ENCODE assay signal across 1 cellular context in the genomic region with DNA sequence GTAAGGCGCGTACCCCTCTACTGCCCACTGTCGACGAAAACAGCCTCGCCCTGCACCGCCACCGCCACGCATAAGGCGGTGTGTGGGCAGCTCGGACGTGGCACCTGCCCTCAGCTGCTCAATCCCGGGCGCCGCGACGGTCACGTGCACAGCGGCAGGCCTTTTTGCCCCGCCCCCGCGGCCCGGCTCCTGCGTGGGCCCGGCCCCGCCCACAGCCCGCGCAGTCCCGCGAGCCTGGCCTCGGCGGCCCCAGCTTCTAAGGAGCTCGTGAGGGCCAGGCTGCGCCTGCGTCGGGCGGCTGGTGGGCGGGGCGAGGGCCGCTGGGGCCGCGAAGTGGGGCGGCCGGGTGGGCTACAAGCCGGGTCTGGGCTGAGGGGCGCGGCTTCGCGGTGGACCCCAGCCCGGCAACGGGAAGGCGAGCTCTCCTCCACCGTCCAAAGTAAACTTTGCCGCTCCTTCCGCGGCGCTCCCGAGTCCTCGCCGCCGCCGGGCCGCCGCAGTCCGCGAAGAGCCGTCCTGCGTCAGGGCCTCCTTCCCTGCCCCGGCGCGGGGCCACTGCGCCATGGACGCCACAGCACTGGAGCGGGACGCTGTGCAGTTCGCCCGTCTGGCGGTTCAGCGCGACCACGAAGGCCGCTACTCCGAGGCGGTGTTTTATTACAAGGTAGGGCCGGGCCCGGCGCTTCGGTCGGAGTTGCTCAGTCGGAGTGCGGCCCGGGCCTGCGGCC.
TF ChIP-seq lines count a peak whose summit lies in the region.

A gene (plus strand): TSS at position 313 of the 728 bp plus-strand sequence. CDS start 250 bp downstream, at position 563.

TF ChIP-seq in HepG2, 621 proteins besides CTCF, POLR2A, EP300 and RAD21 (continued from another document and continues in another):
- TF ChIP-seq, protein P1, sequence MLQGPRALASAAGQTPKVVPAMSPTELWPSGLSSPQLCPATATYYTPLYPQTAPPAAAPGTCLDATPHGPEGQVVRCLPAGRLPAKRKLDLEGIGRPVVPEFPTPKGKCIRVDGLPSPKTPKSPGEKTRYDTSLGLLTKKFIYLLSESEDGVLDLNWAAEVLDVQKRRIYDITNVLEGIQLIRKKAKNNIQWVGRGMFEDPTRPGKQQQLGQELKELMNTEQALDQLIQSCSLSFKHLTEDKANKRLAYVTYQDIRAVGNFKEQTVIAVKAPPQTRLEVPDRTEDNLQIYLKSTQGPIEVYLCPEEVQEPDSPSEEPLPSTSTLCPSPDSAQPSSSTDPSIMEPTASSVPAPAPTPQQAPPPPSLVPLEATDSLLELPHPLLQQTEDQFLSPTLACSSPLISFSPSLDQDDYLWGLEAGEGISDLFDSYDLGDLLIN (CRISPR knock-in tag; IDR thresholded peaks at IDR 0.05; ENCODE audit: borderline replicate concordance): no peak
- TF ChIP-seq ZNF660 (CRISPR knock-in tag; IDR thresholded peaks at IDR 0.05; ENCODE audit: borderline replicate concordance, low read depth): no peak
- peak; percentile 97 for TF ChIP-seq ZFY (CRISPR knock-in tag; IDR thresholded peaks at IDR 0.05)
- TF ChIP-seq, protein P2, sequence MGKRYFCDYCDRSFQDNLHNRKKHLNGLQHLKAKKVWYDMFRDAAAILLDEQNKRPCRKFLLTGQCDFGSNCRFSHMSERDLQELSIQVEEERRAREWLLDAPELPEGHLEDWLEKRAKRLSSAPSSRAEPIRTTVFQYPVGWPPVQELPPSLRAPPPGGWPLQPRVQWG (CRISPR knock-in tag; IDR thresholded peaks at IDR 0.05; ENCODE audit: borderline replicate concordance, low read depth): no peak
- 0 out of 2 replicates have a peak, but pooled peaks have one; percentile 13 for TF ChIP-seq NFKBIZ (CRISPR knock-in tag; IDR thresholded peaks at IDR 0.05)
- TF ChIP-seq, protein P3, sequence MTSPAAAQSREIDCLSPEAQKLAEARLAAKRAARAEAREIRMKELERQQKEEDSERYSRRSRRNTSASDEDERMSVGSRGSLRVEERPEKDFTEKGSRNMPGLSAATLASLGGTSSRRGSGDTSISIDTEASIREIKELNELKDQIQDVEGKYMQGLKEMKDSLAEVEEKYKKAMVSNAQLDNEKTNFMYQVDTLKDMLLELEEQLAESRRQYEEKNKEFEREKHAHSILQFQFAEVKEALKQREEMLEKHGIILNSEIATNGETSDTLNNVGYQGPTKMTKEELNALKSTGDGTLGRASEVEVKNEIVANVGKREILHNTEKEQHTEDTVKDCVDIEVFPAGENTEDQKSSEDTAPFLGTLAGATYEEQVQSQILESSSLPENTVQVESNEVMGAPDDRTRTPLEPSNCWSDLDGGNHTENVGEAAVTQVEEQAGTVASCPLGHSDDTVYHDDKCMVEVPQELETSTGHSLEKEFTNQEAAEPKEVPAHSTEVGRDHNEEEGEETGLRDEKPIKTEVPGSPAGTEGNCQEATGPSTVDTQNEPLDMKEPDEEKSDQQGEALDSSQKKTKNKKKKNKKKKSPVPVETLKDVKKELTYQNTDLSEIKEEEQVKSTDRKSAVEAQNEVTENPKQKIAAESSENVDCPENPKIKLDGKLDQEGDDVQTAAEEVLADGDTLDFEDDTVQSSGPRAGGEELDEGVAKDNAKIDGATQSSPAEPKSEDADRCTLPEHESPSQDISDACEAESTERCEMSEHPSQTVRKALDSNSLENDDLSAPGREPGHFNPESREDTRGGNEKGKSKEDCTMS (CRISPR knock-in tag; conservative IDR thresholded peaks at IDR 0.05): no peak
- no peak for TF ChIP-seq SMC3 (IDR thresholded peaks at IDR 0.05; ENCODE audit: low read length)
- TF ChIP-seq ZNF577 (CRISPR knock-in tag; IDR thresholded peaks at IDR 0.05; ENCODE audit: borderline replicate concordance, low read depth): no peak
- TF ChIP-seq, protein P4, sequence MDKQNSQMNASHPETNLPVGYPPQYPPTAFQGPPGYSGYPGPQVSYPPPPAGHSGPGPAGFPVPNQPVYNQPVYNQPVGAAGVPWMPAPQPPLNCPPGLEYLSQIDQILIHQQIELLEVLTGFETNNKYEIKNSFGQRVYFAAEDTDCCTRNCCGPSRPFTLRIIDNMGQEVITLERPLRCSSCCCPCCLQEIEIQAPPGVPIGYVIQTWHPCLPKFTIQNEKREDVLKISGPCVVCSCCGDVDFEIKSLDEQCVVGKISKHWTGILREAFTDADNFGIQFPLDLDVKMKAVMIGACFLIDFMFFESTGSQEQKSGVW (CRISPR knock-in tag; IDR thresholded peaks at IDR 0.05; ENCODE audit: borderline replicate concordance): no peak
- TF ChIP-seq, protein P5, sequence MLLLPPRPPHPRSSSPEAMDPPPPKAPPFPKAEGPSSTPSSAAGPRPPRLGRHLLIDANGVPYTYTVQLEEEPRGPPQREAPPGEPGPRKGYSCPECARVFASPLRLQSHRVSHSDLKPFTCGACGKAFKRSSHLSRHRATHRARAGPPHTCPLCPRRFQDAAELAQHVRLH (CRISPR knock-in tag; IDR thresholded peaks at IDR 0.05; ENCODE audit: borderline replicate concordance, low read depth): peak; percentile 72
- TF ChIP-seq POGZ (CRISPR knock-in tag; IDR thresholded peaks at IDR 0.05): peak; percentile 62
- no peak for TF ChIP-seq ZKSCAN5 (CRISPR knock-in tag; IDR thresholded peaks at IDR 0.05)
- peak; percentile 64; the same call in 1 of the 2 replicates for TF ChIP-seq IRX3 (CRISPR knock-in tag; IDR thresholded peaks at IDR 0.05; ENCODE audit: borderline replicate concordance, low read depth)
- TF ChIP-seq LCORL (IDR thresholded peaks at IDR 0.05): no peak
- 0 out of 2 replicates have a peak, but pooled peaks have one; percentile 33 for TF ChIP-seq LCORL (CRISPR knock-in tag; IDR thresholded peaks at IDR 0.05)
- TF ChIP-seq TAF15 (IDR thresholded peaks at IDR 0.05; ENCODE audit: low read depth, low read length, poor library complexity, severe bottlenecking): no peak
- TF ChIP-seq ZNF878 (CRISPR knock-in tag; IDR thresholded peaks at IDR 0.05): no peak
- no peak for TF ChIP-seq BRCA1 (CRISPR knock-in tag; IDR thresholded peaks at IDR 0.05)
- TF ChIP-seq, protein P6, sequence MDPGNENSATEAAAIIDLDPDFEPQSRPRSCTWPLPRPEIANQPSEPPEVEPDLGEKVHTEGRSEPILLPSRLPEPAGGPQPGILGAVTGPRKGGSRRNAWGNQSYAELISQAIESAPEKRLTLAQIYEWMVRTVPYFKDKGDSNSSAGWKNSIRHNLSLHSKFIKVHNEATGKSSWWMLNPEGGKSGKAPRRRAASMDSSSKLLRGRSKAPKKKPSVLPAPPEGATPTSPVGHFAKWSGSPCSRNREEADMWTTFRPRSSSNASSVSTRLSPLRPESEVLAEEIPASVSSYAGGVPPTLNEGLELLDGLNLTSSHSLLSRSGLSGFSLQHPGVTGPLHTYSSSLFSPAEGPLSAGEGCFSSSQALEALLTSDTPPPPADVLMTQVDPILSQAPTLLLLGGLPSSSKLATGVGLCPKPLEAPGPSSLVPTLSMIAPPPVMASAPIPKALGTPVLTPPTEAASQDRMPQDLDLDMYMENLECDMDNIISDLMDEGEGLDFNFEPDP (CRISPR knock-in tag; conservative IDR thresholded peaks at IDR 0.05): peak; percentile 87; the same call in 1 of the 2 replicates
- TF ChIP-seq, protein P7, sequence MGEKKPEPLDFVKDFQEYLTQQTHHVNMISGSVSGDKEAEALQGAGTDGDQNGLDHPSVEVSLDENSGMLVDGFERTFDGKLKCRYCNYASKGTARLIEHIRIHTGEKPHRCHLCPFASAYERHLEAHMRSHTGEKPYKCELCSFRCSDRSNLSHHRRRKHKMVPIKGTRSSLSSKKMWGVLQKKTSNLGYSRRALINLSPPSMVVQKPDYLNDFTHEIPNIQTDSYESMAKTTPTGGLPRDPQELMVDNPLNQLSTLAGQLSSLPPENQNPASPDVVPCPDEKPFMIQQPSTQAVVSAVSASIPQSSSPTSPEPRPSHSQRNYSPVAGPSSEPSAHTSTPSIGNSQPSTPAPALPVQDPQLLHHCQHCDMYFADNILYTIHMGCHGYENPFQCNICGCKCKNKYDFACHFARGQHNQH (CRISPR knock-in tag; IDR thresholded peaks at IDR 0.05): no peak; the same call in 1 of the 2 replicates
- TF ChIP-seq ZNF263 (CRISPR knock-in tag; IDR thresholded peaks at IDR 0.05): no peak; the same call in 1 of the 2 replicates
- peak; percentile 44; the same call in 1 of the 2 replicates for TF ChIP-seq NR2C2 (CRISPR knock-in tag; IDR thresholded peaks at IDR 0.05; ENCODE audit: borderline replicate concordance)
- no peak for TF ChIP-seq POLR2AphosphoS2 (IDR thresholded peaks at IDR 0.05; ENCODE audit: low read depth, low read length)
- TF ChIP-seq PHF21A (CRISPR knock-in tag; IDR thresholded peaks at IDR 0.05): no peak
- no peak for TF ChIP-seq SMAD1 (CRISPR knock-in tag; IDR thresholded peaks at IDR 0.05; ENCODE audit: borderline replicate concordance, low read depth)
- TF ChIP-seq, protein P8, sequence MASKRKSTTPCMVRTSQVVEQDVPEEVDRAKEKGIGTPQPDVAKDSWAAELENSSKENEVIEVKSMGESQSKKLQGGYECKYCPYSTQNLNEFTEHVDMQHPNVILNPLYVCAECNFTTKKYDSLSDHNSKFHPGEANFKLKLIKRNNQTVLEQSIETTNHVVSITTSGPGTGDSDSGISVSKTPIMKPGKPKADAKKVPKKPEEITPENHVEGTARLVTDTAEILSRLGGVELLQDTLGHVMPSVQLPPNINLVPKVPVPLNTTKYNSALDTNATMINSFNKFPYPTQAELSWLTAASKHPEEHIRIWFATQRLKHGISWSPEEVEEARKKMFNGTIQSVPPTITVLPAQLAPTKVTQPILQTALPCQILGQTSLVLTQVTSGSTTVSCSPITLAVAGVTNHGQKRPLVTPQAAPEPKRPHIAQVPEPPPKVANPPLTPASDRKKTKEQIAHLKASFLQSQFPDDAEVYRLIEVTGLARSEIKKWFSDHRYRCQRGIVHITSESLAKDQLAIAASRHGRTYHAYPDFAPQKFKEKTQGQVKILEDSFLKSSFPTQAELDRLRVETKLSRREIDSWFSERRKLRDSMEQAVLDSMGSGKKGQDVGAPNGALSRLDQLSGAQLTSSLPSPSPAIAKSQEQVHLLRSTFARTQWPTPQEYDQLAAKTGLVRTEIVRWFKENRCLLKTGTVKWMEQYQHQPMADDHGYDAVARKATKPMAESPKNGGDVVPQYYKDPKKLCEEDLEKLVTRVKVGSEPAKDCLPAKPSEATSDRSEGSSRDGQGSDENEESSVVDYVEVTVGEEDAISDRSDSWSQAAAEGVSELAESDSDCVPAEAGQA (IDR thresholded peaks at IDR 0.05; ENCODE audit: low read depth): no peak
- TF ChIP-seq, protein P8 (CRISPR knock-in tag; IDR thresholded peaks at IDR 0.05; ENCODE audit: borderline replicate concordance): no peak; the same call in 1 of the 2 replicates
- no peak for TF ChIP-seq RFX5 (IDR thresholded peaks at IDR 0.05; ENCODE audit: low read depth, low read length)
- 0 out of 2 replicates have a peak, but pooled peaks have one; percentile 30 for TF ChIP-seq ZNF747 (CRISPR knock-in tag; IDR thresholded peaks at IDR 0.05; ENCODE audit: borderline replicate concordance)
- TF ChIP-seq JDP2 (CRISPR knock-in tag; IDR thresholded peaks at IDR 0.05; ENCODE audit: borderline replicate concordance): no peak
- TF ChIP-seq, protein P9, sequence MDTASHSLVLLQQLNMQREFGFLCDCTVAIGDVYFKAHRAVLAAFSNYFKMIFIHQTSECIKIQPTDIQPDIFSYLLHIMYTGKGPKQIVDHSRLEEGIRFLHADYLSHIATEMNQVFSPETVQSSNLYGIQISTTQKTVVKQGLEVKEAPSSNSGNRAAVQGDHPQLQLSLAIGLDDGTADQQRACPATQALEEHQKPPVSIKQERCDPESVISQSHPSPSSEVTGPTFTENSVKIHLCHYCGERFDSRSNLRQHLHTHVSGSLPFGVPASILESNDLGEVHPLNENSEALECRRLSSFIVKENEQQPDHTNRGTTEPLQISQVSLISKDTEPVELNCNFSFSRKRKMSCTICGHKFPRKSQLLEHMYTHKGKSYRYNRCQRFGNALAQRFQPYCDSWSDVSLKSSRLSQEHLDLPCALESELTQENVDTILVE (CRISPR knock-in tag; IDR thresholded peaks at IDR 0.05): 0 out of 2 replicates have a peak, but pooled peaks have one; percentile 27
- TF ChIP-seq PTBP1 (IDR thresholded peaks at IDR 0.05; ENCODE audit: low read depth, low read length, poor library complexity, severe bottlenecking): no peak
- TF ChIP-seq HOXD1 (CRISPR knock-in tag; IDR thresholded peaks at IDR 0.05): peak; percentile 71
- TF ChIP-seq, protein P10, sequence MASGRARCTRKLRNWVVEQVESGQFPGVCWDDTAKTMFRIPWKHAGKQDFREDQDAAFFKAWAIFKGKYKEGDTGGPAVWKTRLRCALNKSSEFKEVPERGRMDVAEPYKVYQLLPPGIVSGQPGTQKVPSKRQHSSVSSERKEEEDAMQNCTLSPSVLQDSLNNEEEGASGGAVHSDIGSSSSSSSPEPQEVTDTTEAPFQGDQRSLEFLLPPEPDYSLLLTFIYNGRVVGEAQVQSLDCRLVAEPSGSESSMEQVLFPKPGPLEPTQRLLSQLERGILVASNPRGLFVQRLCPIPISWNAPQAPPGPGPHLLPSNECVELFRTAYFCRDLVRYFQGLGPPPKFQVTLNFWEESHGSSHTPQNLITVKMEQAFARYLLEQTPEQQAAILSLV (CRISPR knock-in tag; IDR thresholded peaks at IDR 0.05; ENCODE audit: borderline replicate concordance): peak; percentile 99; the same call in 1 of the 2 replicates
- TF ChIP-seq REXO4 (CRISPR knock-in tag; IDR thresholded peaks at IDR 0.05; ENCODE audit: borderline replicate concordance): no peak
- TF ChIP-seq MIER3 (CRISPR knock-in tag; IDR thresholded peaks at IDR 0.05; ENCODE audit: borderline replicate concordance): peak; percentile 36; the same call in 1 of the 2 replicates
- peak; percentile 81 for TF ChIP-seq ZNF777 (CRISPR knock-in tag; IDR thresholded peaks at IDR 0.05)
- peak; percentile 25 for TF ChIP-seq XRCC5 (optimal IDR thresholded peaks at IDR 0.05; ENCODE audit: low read length)
- TF ChIP-seq CAMTA2 (CRISPR knock-in tag; IDR thresholded peaks at IDR 0.05; ENCODE audit: borderline replicate concordance): peak; percentile 84; the same call in 1 of the 2 replicates
- TF ChIP-seq SALL1 (CRISPR knock-in tag; IDR thresholded peaks at IDR 0.05): peak; percentile 88
- TF ChIP-seq SAFB2 (CRISPR knock-in tag; IDR thresholded peaks at IDR 0.05; ENCODE audit: borderline replicate concordance, low read depth): peak; percentile 74; the same call in 1 of the 2 replicates
- TF ChIP-seq ZFYVE20 (CRISPR knock-in tag; IDR thresholded peaks at IDR 0.05; ENCODE audit: borderline replicate concordance, low read depth): no peak
